In the genomic region with DNA sequence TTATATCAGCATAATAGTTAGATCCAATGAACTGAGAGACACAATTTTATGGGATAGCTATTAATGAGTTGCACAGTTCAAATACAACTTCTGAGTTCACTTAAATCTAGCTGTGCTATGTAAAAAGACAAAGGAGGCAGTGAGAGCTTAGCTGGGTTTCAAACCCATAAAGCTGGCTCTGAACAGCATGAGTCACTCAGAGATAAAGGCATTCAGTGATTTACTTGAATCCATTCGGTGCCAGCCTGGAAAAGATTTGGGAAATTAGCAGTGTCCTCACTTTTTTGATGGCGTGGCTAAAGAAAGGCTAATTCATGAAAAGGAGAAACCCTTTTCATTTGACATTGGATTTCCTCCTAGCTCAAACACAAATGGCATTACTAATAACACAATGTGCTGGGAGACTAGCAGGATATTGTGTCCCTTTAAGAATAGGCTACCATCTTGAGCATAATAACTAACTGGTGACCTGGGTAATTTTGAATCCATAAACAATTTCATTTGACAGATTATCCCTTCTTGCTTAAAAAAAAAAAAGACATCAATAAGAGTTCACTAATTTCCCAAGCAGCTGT, we compare ENCODE assay signal across 15 cellular contexts.
A peak's percentile ranks its signal among the peaks of the same experiment; 100 is the strongest.
DNase-seq lines count a peak whose midpoint lies in the region; ATAC-seq, FAIRE-seq and TF ChIP-seq lines count a peak whose summit lies in the region.
"Had no signal": no experiment of that assay in that cellular context is flagged by ENCODE, and none has a peak within 500 bp of the region (broad histone marks: within the 10 kb centered on the region; RNA-seq: fewer than 3 reads in every experiment).

No MANE protein-coding gene starts in this region.

- peak overlapping the region; percentile 12; the same call in 1 of the 2 replicates for H3K4me3 ChIP-seq in SK-N-MC
- H3K4me3 ChIP-seq: body of pancreas had no signal

- no peak for ATAC-seq in natural killer cell treated with Interleukin-12 subunit alpha and Interleukin-12 subunit beta and Interleukin-15 and Interleukin-18, amount 100 ng/mL, for 72 hours
- ATAC-seq in GM21619 (IDR thresholded peaks at IDR 0.05; ENCODE audit: unreplicated experiment), result no peak
- ATAC-seq: body of pancreas had no signal

- no peak for TF ChIP-seq POLR2A in H54 (IDR thresholded peaks at IDR 0.05; ENCODE audit: low read depth, low read length)

- no peaks in the 10 kb centered on the region for H3K36me3 Mint-ChIP-seq in natural killer cell treated with Interleukin-12 subunit alpha and Interleukin-12 subunit beta and Interleukin-15 and Interleukin-18, amount 100 ng/mL, for 72 hours

- DNase-seq in H54 (ENCODE audit: insufficient read length, low spot score), result no peak
- no peak for DNase-seq in SK-N-MC (ENCODE audit: low read depth, low spot score)
- DNase-seq in medulla oblongata (ENCODE audit: extremely low spot score), result peak; percentile 54
- DNase-seq in renal cortical epithelial cell (ENCODE audit: low read depth), result peak; percentile 54
- no peak for DNase-seq in NCI-H1930 (lab: John Stamatoyannopoulos, UW)
- DNase-seq in stimulated activated naive CD4-positive, alpha-beta T cell treated with Interleukin-2 at 50 U/mL for 16 hours (lab: John Stamatoyannopoulos, UW), result no peak
- no peak for DNase-seq in natural killer cell treated with Interleukin-12 subunit alpha and Interleukin-12 subunit beta and Interleukin-15 and Interleukin-18, amount 100 ng/mL, for 72 hours (ENCODE audit: low spot score)
- DNase-seq: activated CD4-positive, alpha-beta T cell treated with anti-CD3 and anti-CD28 coated beads, Interleukin-2, amount 10 ng/mL, durations not matched to agents 7 days and 5 days; activated naive CD4-positive, alpha-beta T cell treated with anti-CD3 and anti-CD28 coated beads, Interleukin-2, amount 50 U/mL, for 16 hours; body of pancreas; left cardiac atrium; SIG-M5 had no signal

- H3K4me1 Mint-ChIP-seq in natural killer cell treated with Interleukin-12 subunit alpha and Interleukin-12 subunit beta and Interleukin-15 and Interleukin-18, amount 100 ng/mL, for 72 hours (ENCODE audit: low read depth in 2 of 2), result peaks cover 0 to 2% of the 10 kb centered on the region in 2 donors

- H3K27me3 Mint-ChIP-seq in natural killer cell treated with Interleukin-12 subunit alpha and Interleukin-12 subunit beta and Interleukin-15 and Interleukin-18, amount 100 ng/mL, for 72 hours, result peaks cover 0 to 9% of the 10 kb centered on the region in 2 donors
- H3K27me3 Mint-ChIP-seq: dendritic cell treated with granulocyte-macrophage colony-stimulating factor and Interleukin-4, amounts not matched to agents 40 ng/mL and 50 ng/mL, for 4 days; IgD-negative memory B cell had no signal

- no peak overlapping the region for H3K4me3 Mint-ChIP-seq in natural killer cell treated with Interleukin-12 subunit alpha and Interleukin-12 subunit beta and Interleukin-15 and Interleukin-18, amount 100 ng/mL, for 72 hours
- H3K4me3 Mint-ChIP-seq: activated CD4-positive, alpha-beta T cell treated with anti-CD3 and anti-CD28 coated beads, Interleukin-2, amount 10 ng/mL, durations not matched to agents 7 days and 5 days; dendritic cell treated with granulocyte-macrophage colony-stimulating factor and Interleukin-4, amounts not matched to agents 40 ng/mL and 50 ng/mL, for 4 days; IgD-negative memory B cell had no signal

- H3K27ac ChIP-seq in SK-N-MC, result peak overlapping the region; percentile 96

- FAIRE-seq in H54 (lab: Jason Lieb, UNC), result peak; percentile 93

- no peaks in the 10 kb centered on the region for H3K9me3 ChIP-seq in SK-N-MC (ENCODE audit: low read depth, low read length)
- H3K9me3 ChIP-seq: body of pancreas had no signal

- no peak overlapping the region for H3K27ac Mint-ChIP-seq in natural killer cell treated with Interleukin-12 subunit alpha and Interleukin-12 subunit beta and Interleukin-15 and Interleukin-18, amount 100 ng/mL, for 72 hours
- H3K27ac Mint-ChIP-seq: activated CD4-positive, alpha-beta T cell treated with anti-CD3 and anti-CD28 coated beads, Interleukin-2, amount 10 ng/mL, durations not matched to agents 7 days and 5 days; dendritic cell treated with granulocyte-macrophage colony-stimulating factor and Interleukin-4, amounts not matched to agents 40 ng/mL and 50 ng/mL, for 4 days; IgD-negative memory B cell had no signal

- no peak overlapping the region for H3K9ac ChIP-seq in SK-N-MC (ENCODE audit: insufficient read length)

- no peaks in the 10 kb centered on the region for H3K9me3 Mint-ChIP-seq in natural killer cell treated with Interleukin-12 subunit alpha and Interleukin-12 subunit beta and Interleukin-15 and Interleukin-18, amount 100 ng/mL, for 72 hours
- H3K9me3 Mint-ChIP-seq: IgD-negative memory B cell had no signal

- H3K36me3 ChIP-seq in SK-N-MC (ENCODE audit: insufficient read depth, low read length), result no peaks in the 10 kb centered on the region

Comparison
In these comparisons a context has a peak if more than half of its experiments do, and no peak if none do; other contexts are left out.
1. DNase-seq: peak in medulla oblongata (single experiment) and renal cortical epithelial cell (single experiment); none in H54 (single experiment), SK-N-MC (single experiment), NCI-H1930 (0 of 2), stimulated activated naive CD4-positive, alpha-beta T cell treated with Interleukin-2 at 50 U/mL for 16 hours (single experiment) and natural killer cell treated with Interleukin-12 subunit alpha and Interleukin-12 subunit beta and Interleukin-15 and Interleukin-18, amount 100 ng/mL, for 72 hours (single experiment).